11 cellular contexts compared by ENCODE assay signal in genomic region chr6:144335315-144335861, GRCh38. TPM values are rescaled to one million over a fixed set of nuclear protein-coding genes. Genes with fewer than 3 reads are reported as not detected.
DNase-seq lines count a peak whose midpoint lies in the region; ATAC-seq and TF ChIP-seq lines count a peak whose summit lies in the region.
"Had no signal": no experiment of that assay in that cellular context is flagged by ENCODE, and none has a peak within 500 bp of the region (broad histone marks: within the 10 kb centered on the region; RNA-seq: fewer than 3 reads in every experiment).

No MANE protein-coding gene starts in this region.

- H3K36me3 Mint-ChIP-seq in activated B cell treated with CpG ODN at 0.5 μM for 24 hours (ENCODE audit: low read depth) = no peaks in the 10 kb centered on the region
- H3K36me3 Mint-ChIP-seq in natural killer cell treated with Interleukin-12 subunit alpha and Interleukin-12 subunit beta and Interleukin-15 and Interleukin-18, amount 100 ng/mL, for 72 hours = no peaks in the 10 kb centered on the region

- no peak for TF ChIP-seq CTCF in activated B cell treated with CpG ODN at 0.5 μM for 24 hours (IDR thresholded peaks at IDR 0.05)

- peak overlapping the region; percentile 88 for H3K27ac Mint-ChIP-seq in activated B cell treated with CpG ODN at 0.5 μM for 24 hours
- peak overlapping the region; percentile 91 to 98 for H3K27ac Mint-ChIP-seq in natural killer cell treated with Interleukin-12 subunit alpha and Interleukin-12 subunit beta and Interleukin-15 and Interleukin-18, amount 100 ng/mL, for 72 hours

- CTCF ChIA-PET in activated B cell treated with CpG ODN at 0.5 μM for 24 hours (lab: Charles Lee) = interaction anchor here (1.3 kb wide), 1 partner anchor 8 kb away, joined by 3 read pairs; no protein-coding TSS in a partner anchor

- H3K4me3 Mint-ChIP-seq in activated B cell treated with CpG ODN at 0.5 μM for 24 hours = peak overlapping the region; percentile 72
- peak overlapping the region; percentile 91 for H3K4me3 Mint-ChIP-seq in natural killer cell treated with Interleukin-12 subunit alpha and Interleukin-12 subunit beta and Interleukin-15 and Interleukin-18, amount 100 ng/mL, for 72 hours

- H3K27me3 Mint-ChIP-seq in activated B cell treated with CpG ODN at 0.5 μM for 24 hours = no peaks in the 10 kb centered on the region
- no peaks in the 10 kb centered on the region for H3K27me3 Mint-ChIP-seq in natural killer cell treated with Interleukin-12 subunit alpha and Interleukin-12 subunit beta and Interleukin-15 and Interleukin-18, amount 100 ng/mL, for 72 hours

- H3K9me3 Mint-ChIP-seq in activated B cell treated with CpG ODN at 0.5 μM for 24 hours = no peaks in the 10 kb centered on the region
- no peaks in the 10 kb centered on the region for H3K9me3 Mint-ChIP-seq in natural killer cell treated with Interleukin-12 subunit alpha and Interleukin-12 subunit beta and Interleukin-15 and Interleukin-18, amount 100 ng/mL, for 72 hours

- intact Hi-C loops in activated B cell treated with CpG ODN at 0.5 μM for 24 hours (cut with micrococcal nuclease) = loop anchor here (1.0 to 5.0 kb wide), 6 partner anchors 25 to 1388 kb away; partner anchors contain the start of genes HIVEP2 and STX11

- peaks cover 75% of the 10 kb centered on the region for H3K4me1 Mint-ChIP-seq in activated B cell treated with CpG ODN at 0.5 μM for 24 hours
- H3K4me1 Mint-ChIP-seq in natural killer cell treated with Interleukin-12 subunit alpha and Interleukin-12 subunit beta and Interleukin-15 and Interleukin-18, amount 100 ng/mL, for 72 hours (ENCODE audit: low read depth in 2 of 2) = peaks cover 69 to 80% of the 10 kb centered on the region in 2 donors

- POLR2A ChIA-PET in activated B cell treated with CpG ODN at 0.5 μM for 24 hours (lab: Charles Lee) = interaction anchor here (0.6 to 2.9 kb wide), 7 partner anchors 8 to 185 kb away, joined by 3 to 16 read pairs (median 3); partner anchors contain the start of gene STX11

- DNase-seq in NOMO-1 (lab: John Stamatoyannopoulos, UW; ENCODE audit: unreplicated experiment in 2 of 2) (peak; percentile 15 to 36), NOMO-1 treated with dmso at 0.1 percent for 144 hours (lab: John Stamatoyannopoulos, UW; ENCODE audit: unreplicated experiment) (no peak), activated B cell treated with CpG ODN at 0.5 μM for 24 hours (no peak), occipital lobe (lab: John Stamatoyannopoulos, UW) (no peak), HuH-7 (ENCODE audit: low spot score) (no peak)
- no peak for DNase-seq in natural killer cell treated with Interleukin-12 subunit alpha and Interleukin-12 subunit beta and Interleukin-15 and Interleukin-18, amount 100 ng/mL, for 72 hours (ENCODE audit: low spot score)
- DNase-seq: activated CD4-positive, CD25-positive, alpha-beta regulatory T cell; aorta; KG1 had no signal

- peak; percentile 18 for ATAC-seq in HG03196 (IDR thresholded peaks at IDR 0.05; ENCODE audit: unreplicated experiment)
- ATAC-seq in activated B cell treated with CpG ODN at 0.5 μM for 24 hours (ENCODE audit: low read depth) = peak; percentile 15
- no peak for ATAC-seq in natural killer cell treated with Interleukin-12 subunit alpha and Interleukin-12 subunit beta and Interleukin-15 and Interleukin-18, amount 100 ng/mL, for 72 hours
- no peak for ATAC-seq in GM19397 (IDR thresholded peaks at IDR 0.05; ENCODE audit: unreplicated experiment)

RNA-seq across cellular contexts. Expression of gene UTRN, which starts 50.3 kb away (rescaled TPM):
- total RNA-seq in activated B cell treated with CpG ODN at 0.5 μM for 24 hours = 52.2 and 53.5 TPM in 2 replicates
- 100 to 1,000 TPM; 174 to 219 TPM for total RNA-seq in natural killer cell treated with Interleukin-12 subunit alpha and Interleukin-12 subunit beta and Interleukin-15 and Interleukin-18, amount 100 ng/mL, for 72 hours
- 36.0 TPM for total RNA-seq in occipital lobe

Comparison
In these comparisons a context has a peak if more than half of its experiments do, and no peak if none do; other contexts are left out.
1. DNase-seq: peak in NOMO-1 (2 of 2); none in NOMO-1 treated with dmso at 0.1 percent for 144 hours (single experiment), activated B cell treated with CpG ODN at 0.5 μM for 24 hours (single experiment), natural killer cell treated with Interleukin-12 subunit alpha and Interleukin-12 subunit beta and Interleukin-15 and Interleukin-18, amount 100 ng/mL, for 72 hours (single experiment), occipital lobe (single experiment) and HuH-7 (single experiment).
2. ATAC-seq: peak in HG03196 (single experiment) and activated B cell treated with CpG ODN at 0.5 μM for 24 hours (single experiment); none in natural killer cell treated with Interleukin-12 subunit alpha and Interleukin-12 subunit beta and Interleukin-15 and Interleukin-18, amount 100 ng/mL, for 72 hours (0 of 2) and GM19397 (single experiment).